6 cellular contexts compared by ENCODE assay signal in the genomic region with DNA sequence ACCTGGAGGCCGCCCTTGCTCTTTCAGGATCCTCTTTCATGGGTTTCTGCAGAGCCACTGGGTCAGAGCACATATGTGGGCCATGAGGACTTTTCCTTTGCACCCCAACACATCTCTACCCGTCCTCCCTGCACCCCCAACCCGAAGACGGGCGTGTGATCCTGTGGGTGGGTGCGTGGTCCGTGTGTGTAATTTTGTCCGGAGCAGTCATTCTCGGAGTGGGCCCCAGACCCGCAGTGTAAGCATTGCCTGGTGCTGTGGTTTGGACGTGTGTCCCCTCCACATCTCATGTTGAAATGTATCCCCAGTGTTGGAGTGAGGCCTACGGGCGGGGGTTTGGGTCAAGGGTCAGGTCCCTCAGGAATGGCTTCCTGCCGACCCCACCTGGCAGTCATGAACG.
DNase-seq lines count a peak whose midpoint lies in the region; ATAC-seq and TF ChIP-seq lines count a peak whose summit lies in the region.
"Not testable (repeated sequence)": the region's sequence is repeated elsewhere in the genome, so short reads cannot be mapped to it uniquely, and the experiment has no call there.

No MANE protein-coding gene starts in this region.

- not testable (repeated sequence) for H3K4me3 ChIP-seq in colonic mucosa, stomach

- not testable (repeated sequence) for TF ChIP-seq EP300 in stomach (IDR thresholded peaks at IDR 0.05)

- ATAC-seq in sciatic nerve, result not testable (repeated sequence)

- 80 to 91% (median 81%) methylated on average over 11 to 15 of the region's 15 CpGs for WGBS in stomach, 5 donors

- H3K4me1 ChIP-seq in colonic mucosa, stomach: not testable (repeated sequence)

- TF ChIP-seq POLR2A in stomach (IDR thresholded peaks at IDR 0.05), result not testable (repeated sequence)

- DNase-seq in activated CD8-positive, alpha-beta memory T cell treated with anti-CD3 and anti-CD28 coated beads, Interleukin-2, amount 50 U/mL, for 48 hours, result peak; percentile 13
- DNase-seq in colonic mucosa (peak; percentile 7), mesenteric fat pad (ENCODE audit: low spot score) (peak; percentile 65), sciatic nerve (ENCODE audit: low spot score) (peak; percentile 30), stomach (peak; percentile 11), ureter (ENCODE audit: low spot score) (peak; percentile 18)

- not testable (repeated sequence) for H3K27ac ChIP-seq in colonic mucosa, stomach

- not testable (repeated sequence) for TF ChIP-seq CTCF in colonic mucosa (IDR thresholded peaks at IDR 0.05); stomach (IDR thresholded peaks at IDR 0.05)

- not testable (repeated sequence) for H3K9me3 ChIP-seq in colonic mucosa, stomach

- not testable (repeated sequence) for H3K27me3 ChIP-seq in colonic mucosa, stomach

- intact Hi-C loops in colonic mucosa (cut with DNase I); sciatic nerve (cut with DNase I); stomach (cut with DNase I; ENCODE audit: low total_unique reads): not testable (repeated sequence)

- H3K36me3 ChIP-seq in colonic mucosa, stomach: not testable (repeated sequence)

- not testable (repeated sequence) for H3K9ac ChIP-seq in colonic mucosa (ENCODE audit: low read depth in 2 of 2, low read length in 2 of 2)

Comparison
In these comparisons a context has a peak if more than half of its experiments do, and no peak if none do; other contexts are left out.
1. DNase-seq: peak in every context shown above with its lines; median percentile 65 in mesenteric fat pad; 30 in sciatic nerve; 18 in ureter; 13 in activated CD8-positive, alpha-beta memory T cell treated with anti-CD3 and anti-CD28 coated beads, Interleukin-2, amount 50 U/mL, for 48 hours; 11 in stomach; 7 in colonic mucosa.